1 cellular context compared by ENCODE assay signal in genomic region chr17:79986441-79987186, GRCh38.
TF ChIP-seq lines count a peak whose summit lies in the region.

No MANE protein-coding gene starts in this region.

TF ChIP-seq in HepG2, 621 proteins besides CTCF, POLR2A, EP300 and RAD21 (continued from another document and continues in another):
- TF ChIP-seq ZBED4 (CRISPR knock-in tag; IDR thresholded peaks at IDR 0.05; ENCODE audit: borderline replicate concordance) (no peak; the same call in 1 of the 2 replicates), TMF1 (CRISPR knock-in tag; IDR thresholded peaks at IDR 0.05; ENCODE audit: low read depth) (0 out of 2 replicates have a peak, but pooled peaks have one; percentile 41), ZNF207 (IDR thresholded peaks at IDR 0.05; ENCODE audit: borderline replicate concordance) (no peak), CREBL2 (CRISPR knock-in tag; IDR thresholded peaks at IDR 0.05; ENCODE audit: borderline replicate concordance) (no peak), ZFP41 (CRISPR knock-in tag; IDR thresholded peaks at IDR 0.05; ENCODE audit: borderline replicate concordance) (no peak), ZBTB26 (CRISPR knock-in tag; IDR thresholded peaks at IDR 0.05; ENCODE audit: borderline replicate concordance) (peak; percentile 43; the same call in 1 of the 2 replicates), FLYWCH1 (CRISPR knock-in tag; IDR thresholded peaks at IDR 0.05) (no peak), PAXIP1 (CRISPR knock-in tag; conservative IDR thresholded peaks at IDR 0.05) (peak; percentile 93), KLF11 (CRISPR knock-in tag; IDR thresholded peaks at IDR 0.05) (no peak), ZNF550 (CRISPR knock-in tag; IDR thresholded peaks at IDR 0.05; ENCODE audit: borderline replicate concordance) (0 out of 2 replicates have a peak, but pooled peaks have one; percentile 56), ZNF343 (CRISPR knock-in tag; IDR thresholded peaks at IDR 0.05) (peak; percentile 75), ZNF34 (CRISPR knock-in tag; IDR thresholded peaks at IDR 0.05; ENCODE audit: borderline replicate concordance) (peak; percentile 63; the same call in 1 of the 2 replicates), CREB1 (IDR thresholded peaks at IDR 0.05) (no peak), CREB1 (CRISPR knock-in tag; IDR thresholded peaks at IDR 0.05) (no peak), HMG20B (CRISPR knock-in tag; conservative IDR thresholded peaks at IDR 0.05) (0 out of 2 replicates have a peak, but pooled peaks have one; percentile 33), ZBTB10 (CRISPR knock-in tag; IDR thresholded peaks at IDR 0.05; ENCODE audit: borderline replicate concordance) (peak; percentile 90), SPEN (CRISPR knock-in tag; IDR thresholded peaks at IDR 0.05; ENCODE audit: low read depth) (peak; percentile 78; the same call in 1 of the 2 replicates), ZNF10 (CRISPR knock-in tag; IDR thresholded peaks at IDR 0.05; ENCODE audit: borderline replicate concordance, low read depth) (no peak), ESRRA (CRISPR knock-in tag; IDR thresholded peaks at IDR 0.05; ENCODE audit: low read depth) (no peak; the same call in 1 of the 2 replicates), PTBP1 (IDR thresholded peaks at IDR 0.05; ENCODE audit: low read depth, low read length, poor library complexity, severe bottlenecking) (peak; percentile 26), NCOR1 (IDR thresholded peaks at IDR 0.05; ENCODE audit: borderline replicate concordance, low read length) (peak; percentile 45; the same call in 1 of the 2 replicates), ZNF639 (CRISPR knock-in tag; conservative IDR thresholded peaks at IDR 0.05) (peak; percentile 27; the same call in 1 of the 2 replicates), HES4 (CRISPR knock-in tag; IDR thresholded peaks at IDR 0.05; ENCODE audit: borderline replicate concordance) (0 out of 2 replicates have a peak, but pooled peaks have one; percentile 58), SETDB1 (CRISPR knock-in tag; IDR thresholded peaks at IDR 0.05; ENCODE audit: borderline replicate concordance) (no peak), ZNF382 (CRISPR knock-in tag; IDR thresholded peaks at IDR 0.05; ENCODE audit: borderline replicate concordance) (no peak), HCFC1 (IDR thresholded peaks at IDR 0.05; ENCODE audit: low read depth, low read length) (no peak), RBFOX2 (IDR thresholded peaks at IDR 0.05; ENCODE audit: low read depth, low read length) (peak; percentile 76), ETV5 (CRISPR knock-in tag; IDR thresholded peaks at IDR 0.05; ENCODE audit: borderline replicate concordance) (peak; percentile 82; the same call in 1 of the 2 replicates), ZNF577 (CRISPR knock-in tag; IDR thresholded peaks at IDR 0.05; ENCODE audit: borderline replicate concordance, low read depth) (no peak), ZBTB8A (CRISPR knock-in tag; IDR thresholded peaks at IDR 0.05; ENCODE audit: borderline replicate concordance, low read depth) (no peak), ZNF660 (CRISPR knock-in tag; IDR thresholded peaks at IDR 0.05; ENCODE audit: borderline replicate concordance, low read depth) (no peak), HNF4A (CRISPR knock-in tag; IDR thresholded peaks at IDR 0.05) (peak; percentile 92), ZNF512B (CRISPR knock-in tag; IDR thresholded peaks at IDR 0.05; ENCODE audit: borderline replicate concordance) (peak; percentile 88; the same call in 1 of the 2 replicates), ZBTB37 (CRISPR knock-in tag; IDR thresholded peaks at IDR 0.05) (no peak), JARID2 (CRISPR knock-in tag; IDR thresholded peaks at IDR 0.05; ENCODE audit: insufficient replicate concordance) (no peak), CCAR2 (optimal IDR thresholded peaks at IDR 0.05; ENCODE audit: low read depth, low read length) (no peak), ZNF607 (CRISPR knock-in tag; IDR thresholded peaks at IDR 0.05; ENCODE audit: borderline replicate concordance) (peak; percentile 86; the same call in 1 of the 2 replicates), SKIL (CRISPR knock-in tag; IDR thresholded peaks at IDR 0.05; ENCODE audit: borderline replicate concordance) (peak; percentile 86)
